23 cellular contexts compared by ENCODE assay signal in genomic region chr22:25849514-25849913, GRCh38.
"Had no signal": no experiment of that assay in that cellular context is flagged by ENCODE, and none has a peak within 500 bp of the region (broad histone marks: within the 10 kb centered on the region; RNA-seq: fewer than 3 reads in every experiment).

No MANE protein-coding gene starts in this region.

- H3K9ac ChIP-seq: neural progenitor cell had no signal

- ATAC-seq: foreskin keratinocyte; left lobe of liver; lower lobe of right lung; naive thymus-derived CD8-positive, alpha-beta T cell; stimulated activated naive B cell treated with anti-CD40 and anti-IgM and Interleukin-4, amounts not matched to agents 10 μg/mL and 1 μg/mL and 100 μg/mL, for 72 hours; stimulated activated naive CD8-positive, alpha-beta T cell treated with anti-CD3 and anti-CD28 coated beads, Interleukin-15, amount 100 ng/mL, for 72 hours; upper lobe of right lung had no signal

- H3K4me1 ChIP-seq: colonic mucosa, foreskin keratinocyte, lower lobe of right lung, neural progenitor cell, sigmoid colon, testis, tibial nerve, upper lobe of right lung had no signal

- H3K27ac ChIP-seq: colonic mucosa, foreskin keratinocyte, lower lobe of right lung, neural progenitor cell, ovary, sigmoid colon, skin epidermis, testis, tibial nerve, upper lobe of right lung had no signal

- H3K27me3 ChIP-seq: colonic mucosa, foreskin keratinocyte, neural progenitor cell, ovary, testis, tibial nerve, upper lobe of right lung had no signal

- H3K9me3 ChIP-seq: colonic mucosa, lower lobe of right lung, ovary, sigmoid colon, testis, tibial nerve, upper lobe of right lung had no signal

- H3K4me2 ChIP-seq: neural progenitor cell had no signal

- DNase-seq: caudate nucleus; colonic mucosa; effector CD4-positive, alpha-beta T cell; endodermal cell; erythroblast; foreskin keratinocyte; hippocampal formation; kidney glomerular epithelial cell; lower lobe of right lung; naive thymus-derived CD8-positive, alpha-beta T cell; nucleus accumbens; ovary; sigmoid colon; stimulated activated CD4-positive, alpha-beta T cell treated with anti-CD3 and anti-CD28 coated beads, Interleukin-2, amount 100 ng/mL, for 24 hours; stimulated activated CD4-positive, alpha-beta T cell treated with anti-CD3 and anti-CD28 coated beads, Interleukin-4, amount 100 ng/mL, for 4 hours; stimulated activated naive B cell treated with anti-CD40 and anti-IgM and Interleukin-4, amounts not matched to agents 10 μg/mL and 1 μg/mL and 100 μg/mL, for 72 hours; stimulated activated naive CD8-positive, alpha-beta T cell treated with anti-CD3 and anti-CD28 coated beads, Interleukin-15, amount 100 ng/mL, for 72 hours; testis; upper lobe of right lung had no signal

- H3K4me3 ChIP-seq: colonic mucosa, lower lobe of right lung, neural progenitor cell, ovary, sigmoid colon, skin epidermis, testis, tibial nerve, upper lobe of right lung had no signal

- H3K36me3 ChIP-seq: colonic mucosa, lower lobe of right lung, neural progenitor cell, ovary, sigmoid colon, tibial nerve, upper lobe of right lung had no signal
